In the genomic region with DNA sequence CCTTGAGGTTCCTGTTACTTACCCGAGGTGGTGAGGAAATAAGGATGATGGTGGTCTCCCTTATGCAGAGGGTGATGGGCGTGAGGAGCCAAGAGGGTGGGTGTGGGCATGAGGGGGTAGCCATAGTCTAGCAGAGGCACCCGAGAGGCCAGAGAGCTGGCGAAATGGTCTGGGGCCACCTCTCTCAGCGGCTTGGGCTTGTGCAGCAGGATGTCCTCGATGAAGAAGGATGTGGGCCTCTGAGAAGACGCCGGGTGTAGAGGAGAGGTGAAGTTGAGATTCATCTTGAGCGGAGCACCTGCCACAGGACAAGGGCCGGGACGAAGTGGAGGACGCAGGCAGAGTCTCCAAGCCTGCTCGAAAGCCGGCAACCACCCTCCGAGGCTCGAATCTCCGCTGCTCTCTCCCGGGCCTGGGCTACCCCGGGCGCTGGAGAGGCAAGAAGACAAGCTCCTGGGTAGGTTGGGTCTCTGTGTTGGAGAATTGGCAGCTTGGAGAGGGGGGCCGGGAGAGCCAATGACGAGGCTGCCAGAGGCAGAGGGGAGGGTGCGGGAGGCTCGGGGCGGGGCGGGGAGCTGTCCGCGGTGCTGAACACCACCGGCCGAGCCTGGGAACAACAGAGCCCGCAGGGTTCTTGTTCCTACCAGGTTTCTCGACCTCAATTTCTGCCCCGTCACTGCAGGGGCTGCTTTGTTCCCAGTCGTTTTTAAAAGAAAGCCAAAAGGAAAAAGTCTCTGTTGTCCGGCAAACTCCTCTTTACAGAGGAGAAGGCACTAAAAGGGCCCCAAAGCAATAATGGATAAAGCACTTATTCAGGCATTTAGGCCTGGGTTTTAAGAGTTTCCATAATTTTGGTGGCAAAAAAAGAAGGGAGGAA, we compare ENCODE assay signal across 7 cellular contexts. TPM values are rescaled to one million over a fixed set of nuclear protein-coding genes. Genes with fewer than 3 reads are reported as not detected.
DNase-seq lines count a peak whose midpoint lies in the region; ATAC-seq and TF ChIP-seq lines count a peak whose summit lies in the region.

A gene (minus strand): TSS at position 447 of the 877 bp plus-strand sequence. CDS start 163 bp downstream, at position 284.

- no peaks in the 10 kb centered on the region; the same call in 1 of the 2 replicates for H3K4me1 Mint-ChIP-seq in HFFc6 (ENCODE audit: low read depth)

- H3K9me3 ChIP-seq in iPS-18a (ENCODE audit: control insufficient read depth, low read depth, low read length): peaks cover 5% of the 10 kb centered on the region

- peaks cover 4% of the 10 kb centered on the region; the same call in 1 of the 2 replicates for H3K9me3 Mint-ChIP-seq in HFFc6

- POLR2A ChIA-PET in RWPE1 (lab: Yijun Ruan, JAX; ENCODE audit: low non-redundant PET): no interaction called here

- H3K27ac ChIP-seq in RWPE1 (no peak within 1 kb of the TSS), iPS-18a (ENCODE audit: low read length) (no peak within 1 kb of the TSS)

- DNase-seq in HFFc6: peak; percentile 4
- peak; percentile 64 for DNase-seq in RWPE1 (ENCODE audit: low spot score)
- peak; percentile 54 for DNase-seq in activated naive CD4-positive, alpha-beta T cell treated with anti-CD3 and anti-CD28 coated beads, Interleukin-2, amount 50 U/mL, for 16 hours
- DNase-seq in stimulated activated CD4-positive, alpha-beta T cell treated with anti-CD3 and anti-CD28 coated beads, Interleukin-2, amount 100 ng/mL, for 24 hours: peak; percentile 65 to 71
- no peak for DNase-seq in foreskin melanocyte

- peaks cover 100% of the 10 kb centered on the region for H3K27me3 ChIP-seq in iPS-18a (ENCODE audit: control insufficient read depth, insufficient read depth, low read length)

- peaks cover 84% of the 10 kb centered on the region for H3K27me3 Mint-ChIP-seq in HFFc6 (ENCODE audit: insufficient read depth)

- peaks cover 5% of the 10 kb centered on the region; the same call in 1 of the 2 replicates for H3K36me3 Mint-ChIP-seq in HFFc6 (ENCODE audit: low read depth)

- no peak within 1 kb of the TSS for H3K27ac Mint-ChIP-seq in HFFc6

- H3K9ac ChIP-seq in iPS-18a (ENCODE audit: low read length): peak within 1 kb of the TSS; percentile 16

- no peaks in the 10 kb centered on the region for H3K36me3 ChIP-seq in iPS-18a (ENCODE audit: control insufficient read depth, low read depth, low read length)

- ATAC-seq in GM18858 (IDR thresholded peaks at IDR 0.05; ENCODE audit: unreplicated experiment): no peak

- CTCF ChIA-PET in RWPE1 (lab: Yijun Ruan, JAX): interaction anchor here (0.5 kb wide), 1 partner anchor 667 kb away, joined by 3 read pairs; no protein-coding TSS in a partner anchor

- H3K4me3 ChIP-seq in iPS-18a (ENCODE audit: low read length): no peak within 1 kb of the TSS

- no peak within 1 kb of the TSS for H3K4me3 Mint-ChIP-seq in HFFc6

- H3K4me1 ChIP-seq in iPS-18a (ENCODE audit: control insufficient read depth, low read depth, low read length): peaks cover 15% of the 10 kb centered on the region

- no peak for TF ChIP-seq CTCF in HFFc6 (IDR thresholded peaks at IDR 0.05)
- TF ChIP-seq CTCF in RWPE1 (conservative IDR thresholded peaks at IDR 0.05; ENCODE audit: low read depth): no peak

RNA-seq across cellular contexts. Expression of the gene that starts here (rescaled TPM):
- total RNA-seq in HFFc6 (2021; fragmentation: NEBNext Ultra II Directional; extraction: Animal tissue kit (Norgen Biotek cat#: 25700)): not detected

Comparison
In these comparisons a context has a peak if more than half of its experiments do, and no peak if none do; other contexts are left out.
1. Peak in DNase-seq in HFFc6; RNA of the gene not detected or under 1 TPM.